Comparison of ENCODE assay signal across 28 cellular contexts in the genomic region with DNA sequence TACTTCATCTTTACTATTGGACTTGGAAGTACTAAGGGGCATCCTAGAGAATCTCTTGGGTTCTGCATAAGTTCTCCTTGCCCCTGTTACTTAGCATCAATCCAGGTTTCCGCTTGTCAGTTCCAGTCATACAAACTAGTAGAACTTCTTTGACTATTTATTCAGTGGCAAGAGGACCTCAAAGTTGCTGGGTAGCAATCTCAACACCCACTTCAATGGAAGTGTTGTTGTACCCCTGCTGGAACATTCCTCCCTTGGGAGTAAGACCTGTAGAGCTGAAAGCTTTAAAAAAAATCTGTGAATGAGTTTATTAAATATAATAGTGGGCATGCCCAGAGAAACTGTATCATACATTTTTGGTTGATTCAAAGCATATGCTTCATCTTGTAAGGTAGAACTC.
"Had no signal": no experiment of that assay in that cellular context is flagged by ENCODE, and none has a peak within 500 bp of the region (broad histone marks: within the 10 kb centered on the region; RNA-seq: fewer than 3 reads in every experiment).

No MANE protein-coding gene starts in this region.

- H3K36me3 ChIP-seq: colonic mucosa had no signal

- H3K9me3 ChIP-seq: colonic mucosa, esophagus squamous epithelium, gastrocnemius medialis, heart right ventricle had no signal

- H3K27ac ChIP-seq: colonic mucosa, epithelial cell of prostate, esophagus squamous epithelium, heart right ventricle, hepatocyte had no signal

- H3K4me1 ChIP-seq: colonic mucosa had no signal

- ATAC-seq: effector memory CD8-positive, alpha-beta T cell; esophagus mucosa; heart right ventricle; left colon; left ventricle myocardium superior had no signal

- H3K27me3 ChIP-seq: colonic mucosa, esophagus squamous epithelium, gastrocnemius medialis, heart right ventricle, hepatocyte had no signal

- DNase-seq: colonic mucosa; cortex of kidney; effector CD8-positive, alpha-beta T cell; effector memory CD8-positive, alpha-beta T cell; endodermal cell; erythroblast; esophagus squamous epithelium; foreskin fibroblast; foreskin melanocyte; gastrocnemius medialis; glutamatergic neuron; head of caudate nucleus; heart right ventricle; hypothalamus; immature natural killer cell; islet precursor cell; kidney; kidney glomerular epithelial cell; left colon; left ventricle myocardium superior; mammary epithelial cell; mesendoderm; midbrain; naive thymus-derived CD4-positive, alpha-beta T cell had no signal

- H3K4me3 ChIP-seq: colonic mucosa, esophagus squamous epithelium, gastrocnemius medialis, heart right ventricle, hepatocyte, lung had no signal
